ENCODE assay signal across 20 cellular contexts in the genomic region with DNA sequence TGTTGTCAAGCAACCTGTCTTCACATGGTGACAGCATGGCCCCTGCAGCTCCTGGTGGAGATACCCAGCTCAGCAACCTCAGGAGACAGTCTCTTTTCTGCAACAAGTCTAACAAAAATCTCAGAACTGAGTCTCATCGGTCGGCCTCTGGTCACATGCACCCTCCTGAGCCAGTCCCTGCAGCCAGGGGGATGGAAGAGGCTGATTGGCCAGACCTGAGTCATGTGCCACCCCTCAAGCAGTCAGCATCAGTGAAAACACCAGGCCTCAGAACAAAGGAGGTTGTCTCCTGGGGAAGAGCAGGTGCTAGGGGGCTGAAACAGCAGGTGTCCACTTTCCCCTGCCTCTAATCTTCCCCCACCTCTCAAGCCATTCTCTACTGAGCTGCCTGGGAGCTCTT. TPM values are rescaled to one million over a fixed set of nuclear protein-coding genes. Genes with fewer than 3 reads are reported as not detected.
DNase-seq lines count a peak whose midpoint lies in the region; ATAC-seq, FAIRE-seq and TF ChIP-seq lines count a peak whose summit lies in the region.
"Had no signal": no experiment of that assay in that cellular context is flagged by ENCODE, and none has a peak within 500 bp of the region (broad histone marks: within the 10 kb centered on the region; RNA-seq: fewer than 3 reads in every experiment).

No MANE protein-coding gene starts in this region.

- TF ChIP-seq CTCF in activated CD8-positive, alpha-beta T cell treated with anti-CD3 and anti-CD28 coated beads for 36 hours (IDR thresholded peaks at IDR 0.05), result no peak
- no peak for TF ChIP-seq CTCF in neutrophil (IDR thresholded peaks at IDR 0.05)
- TF ChIP-seq CTCF in pancreas (IDR thresholded peaks at IDR 0.05), result no peak

- H3K4me1 ChIP-seq in neutrophil (ENCODE audit: control insufficient read depth in 1 of 2, insufficient read depth in 1 of 2, low read depth in 1 of 2, low read length in 1 of 2), result peaks cover 26 to 28% of the 10 kb centered on the region in 2 experiments
- no peaks in the 10 kb centered on the region for H3K4me1 ChIP-seq in pancreas
- H3K4me1 ChIP-seq: HAP-1 had no signal

- no peaks in the 10 kb centered on the region for H3K36me3 ChIP-seq in neutrophil
- H3K36me3 ChIP-seq in pancreas, result no peaks in the 10 kb centered on the region
- H3K36me3 ChIP-seq: HAP-1 had no signal

- 44% methylated on average over 2 of the region's 2 CpGs for WGBS in pancreas, 2 donors

- no peak overlapping the region for H3K27ac Mint-ChIP-seq in activated CD8-positive, alpha-beta T cell treated with anti-CD3 and anti-CD28 coated beads for 36 hours
- no peak overlapping the region for H3K27ac Mint-ChIP-seq in activated CD8-positive, alpha-beta T cell treated with anti-CD3 and anti-CD28 coated beads, Interleukin-2, amount 10 ng/mL, durations not matched to agents 7 days and 5 days
- H3K27ac Mint-ChIP-seq: activated CD8-positive, alpha-beta memory T cell treated with anti-CD3 and anti-CD28 coated beads, Interleukin-2, amount 10 ng/mL, durations not matched to agents 7 days and 5 days; activated naive CD8-positive, alpha-beta T cell; stimulated activated naive CD8-positive, alpha-beta T cell treated with anti-CD3 and anti-CD28 coated beads, Interleukin-15, Interleukin-2, amounts not matched to agents 100 ng/mL and 50 ng/mL, for 24 hours had no signal

- peak; percentile 58 for ATAC-seq in activated CD8-positive, alpha-beta T cell treated with anti-CD3 and anti-CD28 coated beads for 36 hours
- ATAC-seq in activated CD8-positive, alpha-beta T cell treated with anti-CD3 and anti-CD28 coated beads, Interleukin-2, amount 10 ng/mL, durations not matched to agents 7 days and 5 days, result no peak
- no peak for ATAC-seq in pancreas
- ATAC-seq: activated CD8-positive, alpha-beta memory T cell treated with anti-CD3 and anti-CD28 coated beads, Interleukin-2, amount 10 ng/mL, durations not matched to agents 7 days and 5 days; left cardiac atrium had no signal

- POLR2A ChIA-PET in activated CD8-positive, alpha-beta T cell treated with anti-CD3 and anti-CD28 coated beads for 36 hours (lab: Charles Lee), result no interaction called here
- POLR2A ChIA-PET in activated CD8-positive, alpha-beta T cell treated with anti-CD3 and anti-CD28 coated beads, Interleukin-2, amount 10 ng/mL, durations not matched to agents 7 days and 5 days (lab: Charles Lee), result no interaction called here

- no peaks in the 10 kb centered on the region for H3K36me3 Mint-ChIP-seq in activated CD8-positive, alpha-beta T cell treated with anti-CD3 and anti-CD28 coated beads for 36 hours (ENCODE audit: low read depth)
- no peaks in the 10 kb centered on the region for H3K36me3 Mint-ChIP-seq in activated CD8-positive, alpha-beta T cell treated with anti-CD3 and anti-CD28 coated beads, Interleukin-2, amount 10 ng/mL, durations not matched to agents 7 days and 5 days (ENCODE audit: low read depth)
- H3K36me3 Mint-ChIP-seq: activated CD8-positive, alpha-beta memory T cell treated with anti-CD3 and anti-CD28 coated beads, Interleukin-2, amount 10 ng/mL, durations not matched to agents 7 days and 5 days had no signal

- DNase-seq in activated CD8-positive, alpha-beta T cell treated with anti-CD3 and anti-CD28 coated beads for 36 hours, result peak; percentile 13
- DNase-seq in activated CD8-positive, alpha-beta T cell treated with anti-CD3 and anti-CD28 coated beads, Interleukin-2, amount 10 ng/mL, durations not matched to agents 7 days and 5 days, result no peak
- DNase-seq in Kasumi-1 (lab: John Stamatoyannopoulos, UW) (peak; percentile 14 to 21), RPMI8226 (peak; percentile 15), pancreas (no peak), foreskin melanocyte (no peak), NCI-H187 (lab: John Stamatoyannopoulos, UW) (no peak)
- DNase-seq: activated CD8-positive, alpha-beta memory T cell treated with anti-CD3 and anti-CD28 coated beads, Interleukin-2, amount 10 ng/mL, durations not matched to agents 7 days and 5 days; left cardiac atrium; NCI-H1694 treated with DMSO at 0.1 percent for 48 hours had no signal

- FAIRE-seq in pancreas (lab: Jason Lieb, UNC), result no peak
- FAIRE-seq: endometrium had no signal

- H3K4me1 Mint-ChIP-seq in activated CD8-positive, alpha-beta T cell treated with anti-CD3 and anti-CD28 coated beads for 36 hours (ENCODE audit: low read depth), result no peaks in the 10 kb centered on the region
- H3K4me1 Mint-ChIP-seq in activated CD8-positive, alpha-beta T cell treated with anti-CD3 and anti-CD28 coated beads, Interleukin-2, amount 10 ng/mL, durations not matched to agents 7 days and 5 days (ENCODE audit: low read depth), result peaks cover 6% of the 10 kb centered on the region
- H3K4me1 Mint-ChIP-seq: activated CD8-positive, alpha-beta memory T cell treated with anti-CD3 and anti-CD28 coated beads, Interleukin-2, amount 10 ng/mL, durations not matched to agents 7 days and 5 days had no signal

- H3K4me3 Mint-ChIP-seq in activated CD8-positive, alpha-beta T cell treated with anti-CD3 and anti-CD28 coated beads for 36 hours, result no peak overlapping the region
- no peak overlapping the region for H3K4me3 Mint-ChIP-seq in activated CD8-positive, alpha-beta T cell treated with anti-CD3 and anti-CD28 coated beads, Interleukin-2, amount 10 ng/mL, durations not matched to agents 7 days and 5 days
- H3K4me3 Mint-ChIP-seq: activated CD8-positive, alpha-beta memory T cell treated with anti-CD3 and anti-CD28 coated beads, Interleukin-2, amount 10 ng/mL, durations not matched to agents 7 days and 5 days; activated naive CD8-positive, alpha-beta T cell; stimulated activated naive CD8-positive, alpha-beta T cell treated with anti-CD3 and anti-CD28 coated beads, Interleukin-15, Interleukin-2, amounts not matched to agents 100 ng/mL and 50 ng/mL, for 24 hours had no signal

- H3K9me3 Mint-ChIP-seq in activated CD8-positive, alpha-beta T cell treated with anti-CD3 and anti-CD28 coated beads for 36 hours, result no peaks in the 10 kb centered on the region
- no peaks in the 10 kb centered on the region for H3K9me3 Mint-ChIP-seq in activated CD8-positive, alpha-beta T cell treated with anti-CD3 and anti-CD28 coated beads, Interleukin-2, amount 10 ng/mL, durations not matched to agents 7 days and 5 days (ENCODE audit: insufficient read depth)
- H3K9me3 Mint-ChIP-seq: stimulated activated naive CD8-positive, alpha-beta T cell treated with anti-CD3 and anti-CD28 coated beads, Interleukin-15, Interleukin-2, amounts not matched to agents 100 ng/mL and 50 ng/mL, for 24 hours had no signal

- H3K27me3 ChIP-seq in neutrophil (no peaks in the 10 kb centered on the region), pancreas (no peaks in the 10 kb centered on the region)

- CTCF ChIA-PET in activated CD8-positive, alpha-beta T cell treated with anti-CD3 and anti-CD28 coated beads for 36 hours (lab: Charles Lee), result interaction anchor here (0.9 to 1.0 kb wide), 2 partner anchors 19 to 277 kb away, joined by 3 read pairs; no protein-coding TSS in a partner anchor
- CTCF ChIA-PET in activated CD8-positive, alpha-beta T cell treated with anti-CD3 and anti-CD28 coated beads, Interleukin-2, amount 10 ng/mL, durations not matched to agents 7 days and 5 days (lab: Charles Lee), result interaction anchor here (1.1 kb wide), 1 partner anchor 20 kb away, joined by 4 read pairs; no protein-coding TSS in a partner anchor

- H3K9me3 ChIP-seq in neutrophil (no peaks in the 10 kb centered on the region), pancreas (no peaks in the 10 kb centered on the region)
- H3K9me3 ChIP-seq: HAP-1 had no signal

- intact Hi-C loops in activated CD8-positive, alpha-beta T cell treated with anti-CD3 and anti-CD28 coated beads for 36 hours (cut with micrococcal nuclease), result no loop called here
- intact Hi-C loops in pancreas (cut with DNase I), result no loop called here

- H3K27ac ChIP-seq in neutrophil (peak overlapping the region; percentile 88), pancreas (no peak overlapping the region)

- H3K27me3 Mint-ChIP-seq in activated CD8-positive, alpha-beta T cell treated with anti-CD3 and anti-CD28 coated beads for 36 hours, result no peaks in the 10 kb centered on the region
- no peaks in the 10 kb centered on the region for H3K27me3 Mint-ChIP-seq in activated CD8-positive, alpha-beta T cell treated with anti-CD3 and anti-CD28 coated beads, Interleukin-2, amount 10 ng/mL, durations not matched to agents 7 days and 5 days (ENCODE audit: low read depth)
- H3K27me3 Mint-ChIP-seq: activated CD8-positive, alpha-beta memory T cell treated with anti-CD3 and anti-CD28 coated beads, Interleukin-2, amount 10 ng/mL, durations not matched to agents 7 days and 5 days; activated naive CD8-positive, alpha-beta T cell; stimulated activated naive CD8-positive, alpha-beta T cell treated with anti-CD3 and anti-CD28 coated beads, Interleukin-15, Interleukin-2, amounts not matched to agents 100 ng/mL and 50 ng/mL, for 24 hours had no signal

- H3K4me3 ChIP-seq in neutrophil (ENCODE audit: low read depth in 1 of 2, low read length in 1 of 2) (peak overlapping the region; percentile 32 to 42), pancreas (no peak overlapping the region)
- H3K4me3 ChIP-seq: HAP-1 had no signal

RNA-seq across cellular contexts. Expression of gene SMIM23, which starts 54.4 kb away (rescaled TPM):
- not detected for total RNA-seq in activated CD8-positive, alpha-beta T cell treated with anti-CD3 and anti-CD28 coated beads for 36 hours
- not detected for total RNA-seq in activated CD8-positive, alpha-beta T cell treated with anti-CD3 and anti-CD28 coated beads, Interleukin-2, amount 10 ng/mL, durations not matched to agents 7 days and 5 days
- total RNA-seq in pancreas, result not detected
- not detected for polyA plus RNA-seq in pancreas
- total RNA-seq: activated CD8-positive, alpha-beta memory T cell treated with anti-CD3 and anti-CD28 coated beads, Interleukin-2, amount 10 ng/mL, durations not matched to agents 7 days and 5 days; cardiac septum; glomerular endothelial cell; left cardiac atrium; myocyte; RPMI7951 had no signal
- polyA plus RNA-seq: BJ had no signal

Comparison
In these comparisons a context has a peak if more than half of its experiments do, and no peak if none do; other contexts are left out.
1. DNase-seq: peak in activated CD8-positive, alpha-beta T cell treated with anti-CD3 and anti-CD28 coated beads for 36 hours (single experiment), Kasumi-1 (2 of 2) and RPMI8226 (single experiment); none in activated CD8-positive, alpha-beta T cell treated with anti-CD3 and anti-CD28 coated beads, Interleukin-2, amount 10 ng/mL, durations not matched to agents 7 days and 5 days (single experiment), pancreas (0 of 6), foreskin melanocyte (single experiment) and NCI-H187 (0 of 2).
2. H3K4me3 ChIP-seq: peak in neutrophil (2 of 2); none in pancreas (0 of 4).